In the genomic region with DNA sequence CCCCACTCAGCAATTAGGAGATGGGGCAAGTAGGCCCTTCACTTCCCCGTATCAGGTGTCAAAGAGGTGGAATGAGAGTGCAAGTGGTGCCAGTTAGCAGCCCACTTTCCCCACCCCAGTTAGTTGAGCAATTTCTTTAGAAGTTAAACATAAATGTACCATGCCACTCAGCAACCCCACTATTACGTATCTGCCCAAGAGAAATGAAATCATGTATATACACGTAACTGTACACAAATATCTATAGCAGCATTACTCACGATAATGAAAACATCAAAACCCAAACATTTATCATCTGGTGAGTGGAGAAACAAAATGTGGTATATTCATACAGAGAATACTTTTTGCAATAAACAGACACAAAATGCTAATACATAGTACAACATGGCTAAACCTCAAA, we compare ENCODE assay signal across 31 cellular contexts.
"Had no signal": no experiment of that assay in that cellular context is flagged by ENCODE, and none has a peak within 500 bp of the region (broad histone marks: within the 10 kb centered on the region; RNA-seq: fewer than 3 reads in every experiment).

No MANE protein-coding gene starts in this region.

- H3K27ac ChIP-seq: PC-9, RWPE1, VCaP had no signal

- FAIRE-seq: RCC 7860 had no signal

- H3K27me3 Mint-ChIP-seq: activated B cell treated with CpG ODN at 0.5 μM for 24 hours; activated CD8-positive, alpha-beta T cell treated with anti-CD3 and anti-CD28 coated beads for 36 hours; activated naive CD4-positive, alpha-beta T cell treated with anti-CD3 and anti-CD28 coated beads, Interleukin-2, amount 10 ng/mL, durations not matched to agents 7 days and 5 days; activated naive CD8-positive, alpha-beta T cell; activated naive CD8-positive, alpha-beta T cell treated with anti-CD3 and anti-CD28 coated beads, Interleukin-2, amount 50 U/mL, for 24 hours; activated T-cell treated with anti-CD3 and anti-CD28 coated beads, Interleukin-2, amount 50 U/mL, for 24 hours; brain had no signal

- DNase-seq: activated B cell treated with CpG ODN at 0.5 μM for 24 hours; activated CD4-positive, alpha-beta T cell treated with anti-CD3 and anti-CD28 coated beads for 48 hours; activated CD4-positive, CD25-positive, alpha-beta regulatory T cell treated with anti-CD3 and anti-CD28 coated beads, Interleukin-2, amount 50 U/mL, for 72 hours; activated CD8-positive, alpha-beta T cell treated with anti-CD3 and anti-CD28 coated beads for 36 hours; activated naive CD4-positive, alpha-beta T cell treated with anti-CD3 and anti-CD28 coated beads, Interleukin-2, amount 10 ng/mL, durations not matched to agents 7 days and 5 days; activated naive CD8-positive, alpha-beta T cell treated with anti-CD3 and anti-CD28 coated beads, Interleukin-2, amount 50 U/mL, for 24 hours; activated T-cell treated with anti-CD3 and anti-CD28 coated beads, Interleukin-2, amount 50 U/mL, for 24 hours; anterior cingulate cortex; central memory CD4-positive, alpha-beta T cell; KG1; MM.1S; MV-4-11; NCI-H1092; NCI-H1436 treated with DMSO at 0.1 percent for 48 hours; NCI-H1694 treated with DMSO at 0.1 percent for 48 hours; NCI-H2029; NCI-H510A; NCI-H526; NCI-H748 treated with DMSO at 0.1 percent for 48 hours; NK-92 treated with Interleukin-12 subunit alpha and Interleukin-12 subunit beta, amount 100 ng/mL, for 24 hours; PC-9; Right ventricle myocardium superior; SW 1271; T-helper 1 cell; T-helper 2 cell; T-helper 9 cell had no signal

- ATAC-seq: activated CD8-positive, alpha-beta T cell treated with anti-CD3 and anti-CD28 coated beads for 36 hours; activated naive CD8-positive, alpha-beta T cell treated with anti-CD3 and anti-CD28 coated beads, Interleukin-2, amount 50 U/mL, for 24 hours had no signal

- H3K4me3 ChIP-seq: PC-9 had no signal

- H3K27ac Mint-ChIP-seq: activated B cell treated with CpG ODN at 0.5 μM for 24 hours; activated CD8-positive, alpha-beta T cell treated with anti-CD3 and anti-CD28 coated beads for 36 hours; activated naive CD4-positive, alpha-beta T cell treated with anti-CD3 and anti-CD28 coated beads, Interleukin-2, amount 10 ng/mL, durations not matched to agents 7 days and 5 days; activated naive CD8-positive, alpha-beta T cell; activated naive CD8-positive, alpha-beta T cell treated with anti-CD3 and anti-CD28 coated beads, Interleukin-2, amount 50 U/mL, for 24 hours; activated T-cell treated with anti-CD3 and anti-CD28 coated beads, Interleukin-2, amount 50 U/mL, for 24 hours; brain had no signal

- H3K36me3 Mint-ChIP-seq: activated naive CD4-positive, alpha-beta T cell treated with anti-CD3 and anti-CD28 coated beads, Interleukin-2, amount 10 ng/mL, durations not matched to agents 7 days and 5 days had no signal

- H3K4me3 Mint-ChIP-seq: activated B cell treated with CpG ODN at 0.5 μM for 24 hours; activated CD8-positive, alpha-beta T cell treated with anti-CD3 and anti-CD28 coated beads for 36 hours; activated naive CD4-positive, alpha-beta T cell treated with anti-CD3 and anti-CD28 coated beads, Interleukin-2, amount 10 ng/mL, durations not matched to agents 7 days and 5 days; activated naive CD8-positive, alpha-beta T cell; activated naive CD8-positive, alpha-beta T cell treated with anti-CD3 and anti-CD28 coated beads, Interleukin-2, amount 50 U/mL, for 24 hours; activated T-cell treated with anti-CD3 and anti-CD28 coated beads, Interleukin-2, amount 50 U/mL, for 24 hours; brain had no signal

- H3K9me3 Mint-ChIP-seq: activated B cell treated with CpG ODN at 0.5 μM for 24 hours; activated CD8-positive, alpha-beta T cell treated with anti-CD3 and anti-CD28 coated beads for 36 hours; activated naive CD4-positive, alpha-beta T cell treated with anti-CD3 and anti-CD28 coated beads, Interleukin-2, amount 10 ng/mL, durations not matched to agents 7 days and 5 days had no signal

- H3K4me1 Mint-ChIP-seq: activated naive CD4-positive, alpha-beta T cell treated with anti-CD3 and anti-CD28 coated beads, Interleukin-2, amount 10 ng/mL, durations not matched to agents 7 days and 5 days; brain had no signal
